In the genomic region with DNA sequence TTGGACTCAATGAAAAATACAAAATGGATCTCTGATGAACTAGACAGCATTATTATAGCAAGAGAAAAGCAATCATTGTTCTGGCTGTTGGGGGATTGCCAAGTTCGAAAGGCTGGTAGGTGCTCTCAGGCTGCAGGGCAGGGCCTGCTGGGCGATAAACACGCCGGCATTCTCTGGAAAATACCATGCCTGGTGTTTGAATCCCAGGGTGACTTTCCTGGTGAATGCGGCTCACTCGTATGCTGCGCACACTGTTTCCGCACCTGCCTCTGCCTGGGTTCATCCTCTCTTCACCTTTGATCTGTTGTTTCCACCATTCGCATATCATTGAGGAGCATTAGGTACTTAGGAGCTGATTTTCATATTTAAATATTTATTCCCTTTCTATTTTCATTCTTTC, we compare ENCODE assay signal across 1 cellular context.
TF ChIP-seq lines count a peak whose summit lies in the region.

No MANE protein-coding gene starts in this region.

TF ChIP-seq in H1, 55 proteins besides CTCF, POLR2A, EP300 and RAD21 (continued from another document):
- TF ChIP-seq JUN (IDR thresholded peaks at IDR 0.05; ENCODE audit: low read depth, low read length) (no peak), SP1 (IDR thresholded peaks at IDR 0.05; ENCODE audit: low read depth, low read length) (peak; percentile 36; the same call in 1 of the 2 replicates), HDAC2 (IDR thresholded peaks at IDR 0.05; ENCODE audit: borderline replicate concordance in 1 of 2, low read depth in 2 of 2, low read length in 2 of 2) (peak in 1 of 2 experiments; percentile 33; a peak in 2 of 4 replicates), NANOG (IDR thresholded peaks at IDR 0.05; ENCODE audit: insufficient read depth, low read depth, low read length, poor library complexity, severe bottlenecking) (peak; percentile 39), BCL11A (IDR thresholded peaks at IDR 0.05; ENCODE audit: low read depth in 2 of 2, low read length in 2 of 2) (no peak), RXRA (IDR thresholded peaks at IDR 0.05; ENCODE audit: insufficient read depth, low read depth, low read length) (no peak), TBP (IDR thresholded peaks at IDR 0.05; ENCODE audit: low read depth, low read length) (no peak), SIN3A (conservative IDR thresholded peaks at IDR 0.05 in 1 of 2, IDR thresholded peaks at IDR 0.05 in 1 of 2; ENCODE audit: low read depth in 1 of 2, low read length in 2 of 2) (peak; percentile 45 to 70; a peak in 2 of 4 replicates), RBBP5 (IDR thresholded peaks at IDR 0.05; ENCODE audit: borderline replicate concordance, low read depth, low read length) (0 out of 2 replicates have a peak, but pooled peaks have one; percentile 66), TAF1 (IDR thresholded peaks at IDR 0.05; ENCODE audit: low read depth, low read length) (peak; percentile 60), TEAD4 (IDR thresholded peaks at IDR 0.05; ENCODE audit: low read depth, low read length) (peak; percentile 83), SUZ12 (IDR thresholded peaks at IDR 0.05; ENCODE audit: low read length) (no peak), TCF12 (IDR thresholded peaks at IDR 0.05; ENCODE audit: low read depth, low read length) (0 out of 2 replicates have a peak, but pooled peaks have one; percentile 60)
- TF ChIP-seq, protein P1, sequence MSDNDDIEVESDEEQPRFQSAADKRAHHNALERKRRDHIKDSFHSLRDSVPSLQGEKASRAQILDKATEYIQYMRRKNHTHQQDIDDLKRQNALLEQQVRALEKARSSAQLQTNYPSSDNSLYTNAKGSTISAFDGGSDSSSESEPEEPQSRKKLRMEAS (IDR thresholded peaks at IDR 0.05) = peak; percentile 56
